ENCODE assay signal across 1 cellular context in the genomic region with DNA sequence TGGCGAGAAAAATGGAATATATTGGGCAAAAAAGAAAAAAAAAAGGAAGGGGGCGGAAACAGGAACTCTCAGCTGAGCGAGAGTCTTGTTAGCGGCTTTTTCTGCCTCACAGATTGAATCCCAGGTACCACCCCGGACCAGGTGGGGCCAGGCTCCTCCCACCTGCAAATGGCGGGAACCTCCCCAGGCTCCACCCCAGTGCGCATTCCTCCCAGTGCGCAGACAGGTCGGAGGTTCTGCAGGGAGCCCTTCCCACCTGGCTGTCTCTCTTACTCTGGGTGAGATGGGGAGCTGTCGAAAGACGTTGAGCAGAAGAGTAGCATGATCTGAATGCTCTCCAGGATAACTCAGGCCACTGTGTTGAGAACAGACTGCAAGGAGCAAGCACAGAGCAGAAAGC.
TF ChIP-seq lines count a peak whose summit lies in the region.

No MANE protein-coding gene starts in this region.

TF ChIP-seq in K562, 482 proteins besides CTCF, POLR2A, EP300 and RAD21:
- TF ChIP-seq ETV1 (tag; conservative IDR thresholded peaks at IDR 0.05; ENCODE audit: low read depth), result no peak
- no peak for TF ChIP-seq RBM34 (IDR thresholded peaks at IDR 0.05; ENCODE audit: borderline replicate concordance, insufficient read depth, low read length)
- TF ChIP-seq, protein P1, sequence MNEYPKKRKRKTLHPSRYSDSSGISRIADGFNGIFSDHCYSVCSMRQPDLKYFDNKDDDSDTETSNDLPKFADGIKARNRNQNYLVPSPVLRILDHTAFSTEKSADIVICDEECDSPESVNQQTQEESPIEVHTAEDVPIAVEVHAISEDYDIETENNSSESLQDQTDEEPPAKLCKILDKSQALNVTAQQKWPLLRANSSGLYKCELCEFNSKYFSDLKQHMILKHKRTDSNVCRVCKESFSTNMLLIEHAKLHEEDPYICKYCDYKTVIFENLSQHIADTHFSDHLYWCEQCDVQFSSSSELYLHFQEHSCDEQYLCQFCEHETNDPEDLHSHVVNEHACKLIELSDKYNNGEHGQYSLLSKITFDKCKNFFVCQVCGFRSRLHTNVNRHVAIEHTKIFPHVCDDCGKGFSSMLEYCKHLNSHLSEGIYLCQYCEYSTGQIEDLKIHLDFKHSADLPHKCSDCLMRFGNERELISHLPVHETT (CRISPR knock-in tag; conservative IDR thresholded peaks at IDR 0.05 in 1 of 2, IDR thresholded peaks at IDR 0.05 in 1 of 2), result no peak
- TF ChIP-seq, protein P2, sequence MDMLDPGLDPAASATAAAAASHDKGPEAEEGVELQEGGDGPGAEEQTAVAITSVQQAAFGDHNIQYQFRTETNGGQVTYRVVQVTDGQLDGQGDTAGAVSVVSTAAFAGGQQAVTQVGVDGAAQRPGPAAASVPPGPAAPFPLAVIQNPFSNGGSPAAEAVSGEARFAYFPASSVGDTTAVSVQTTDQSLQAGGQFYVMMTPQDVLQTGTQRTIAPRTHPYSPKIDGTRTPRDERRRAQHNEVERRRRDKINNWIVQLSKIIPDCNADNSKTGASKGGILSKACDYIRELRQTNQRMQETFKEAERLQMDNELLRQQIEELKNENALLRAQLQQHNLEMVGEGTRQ (CRISPR knock-in tag; IDR thresholded peaks at IDR 0.05), result no peak
- TF ChIP-seq E2F6 (IDR thresholded peaks at IDR 0.05; ENCODE audit: borderline replicate concordance in 1 of 2, extremely low read depth in 1 of 2, insufficient read depth in 1 of 2, insufficient read length in 1 of 2, low read depth in 1 of 2, low read length in 1 of 2, poor library complexity in 1 of 2, severe bottlenecking in 1 of 2), result peak in 1 of 2 experiments; percentile 13
- peak; percentile 43 to 56 for TF ChIP-seq NRF1 (conservative IDR thresholded peaks at IDR 0.05 in 1 of 2, IDR thresholded peaks at IDR 0.05 in 1 of 2)
TF ChIP-seq in K562: peak in this region for 2.
